In genomic region chr9:99197987-99198386, GRCh38 we compare ENCODE assay signal across 14 cellular contexts.
"Had no signal": no experiment of that assay in that cellular context is flagged by ENCODE, and none has a peak within 500 bp of the region (broad histone marks: within the 10 kb centered on the region; RNA-seq: fewer than 3 reads in every experiment).

No MANE protein-coding gene starts in this region.

- H3K36me3 ChIP-seq: suprapubic skin, upper lobe of left lung had no signal

- H3K27me3 ChIP-seq: suprapubic skin, upper lobe of left lung had no signal

- H3K27ac ChIP-seq: suprapubic skin, upper lobe of left lung had no signal

- H3K4me1 Mint-ChIP-seq: nephron had no signal

- H3K27ac Mint-ChIP-seq: activated CD4-positive, alpha-beta memory T cell treated with anti-CD3 and anti-CD28 coated beads, Interleukin-2, amount 10 ng/mL, durations not matched to agents 7 days and 5 days; activated naive CD8-positive, alpha-beta T cell treated with anti-CD3 and anti-CD28 coated beads for 36 hours; activated T-cell treated with anti-CD3 and anti-CD28 coated beads, Interleukin-2, amount 50 U/mL, for 72 hours; nephron had no signal

- H3K4me3 ChIP-seq: suprapubic skin, upper lobe of left lung had no signal

- ATAC-seq: activated T-cell treated with anti-CD3 and anti-CD28 coated beads, Interleukin-2, amount 50 U/mL, for 72 hours; left colon; stimulated activated naive CD8-positive, alpha-beta T cell treated with anti-CD3 and anti-CD28 coated beads, Interleukin-15, Interleukin-2, amounts not matched to agents 100 U/mL and 50 U/mL, for 24 hours had no signal

- H3K4me1 ChIP-seq: suprapubic skin, upper lobe of left lung had no signal

- H3K27me3 Mint-ChIP-seq: activated naive CD8-positive, alpha-beta T cell treated with anti-CD3 and anti-CD28 coated beads for 36 hours had no signal

- H3K9me3 ChIP-seq: suprapubic skin, upper lobe of left lung had no signal

- H3K9me3 Mint-ChIP-seq: activated CD4-positive, alpha-beta memory T cell treated with anti-CD3 and anti-CD28 coated beads, Interleukin-2, amount 10 ng/mL, durations not matched to agents 7 days and 5 days; activated naive CD8-positive, alpha-beta T cell treated with anti-CD3 and anti-CD28 coated beads for 36 hours had no signal

- H3K4me3 Mint-ChIP-seq: activated CD4-positive, alpha-beta memory T cell treated with anti-CD3 and anti-CD28 coated beads, Interleukin-2, amount 10 ng/mL, durations not matched to agents 7 days and 5 days; activated naive CD8-positive, alpha-beta T cell treated with anti-CD3 and anti-CD28 coated beads for 36 hours; activated T-cell treated with anti-CD3 and anti-CD28 coated beads, Interleukin-2, amount 50 U/mL, for 72 hours; nephron had no signal

- H3K36me3 Mint-ChIP-seq: activated naive CD8-positive, alpha-beta T cell treated with anti-CD3 and anti-CD28 coated beads for 36 hours had no signal

- DNase-seq: activated CD4-positive, alpha-beta memory T cell treated with anti-CD3 and anti-CD28 coated beads, Interleukin-2, amount 10 ng/mL, durations not matched to agents 7 days and 5 days; activated CD8-positive, alpha-beta memory T cell treated with anti-CD3 and anti-CD28 coated beads, Interleukin-2, amount 50 U/mL, for 4 hours; activated gamma-delta T cell treated with Interleukin-2 at 50 U/mL for 16 hours; activated naive CD8-positive, alpha-beta T cell treated with anti-CD3 and anti-CD28 coated beads for 36 hours; activated T-cell treated with anti-CD3 and anti-CD28 coated beads, Interleukin-2, amount 50 U/mL, for 72 hours; dermis blood vessel endothelial cell; erythroblast; left colon; stimulated activated CD4-positive, alpha-beta T cell treated with anti-CD3 and anti-CD28 coated beads, Interleukin-12 subunit alpha, Interleukin-12 subunit beta, amount 100 ng/mL, for 4 hours; stimulated activated naive CD8-positive, alpha-beta T cell treated with anti-CD3 and anti-CD28 coated beads, Interleukin-15, Interleukin-2, amounts not matched to agents 100 U/mL and 50 U/mL, for 24 hours; T-helper 2 cell; upper lobe of left lung had no signal
